24 cellular contexts compared by ENCODE assay signal in genomic region chr9:117296453-117296852, GRCh38.
A peak's percentile ranks its signal among the peaks of the same experiment; 100 is the strongest.
DNase-seq lines count a peak whose midpoint lies in the region; ATAC-seq, FAIRE-seq and TF ChIP-seq lines count a peak whose summit lies in the region.
"Had no signal": no experiment of that assay in that cellular context is flagged by ENCODE, and none has a peak within 500 bp of the region (broad histone marks: within the 10 kb centered on the region; RNA-seq: fewer than 3 reads in every experiment).

No MANE protein-coding gene starts in this region.

- H2AFZ ChIP-seq in HepG2 (ENCODE audit: low read length): no peak overlapping the region
- no peak overlapping the region for H2AFZ ChIP-seq in IMR-90 (replicated peaks; ENCODE audit: low read length, poor library complexity)

- H3K4me1 ChIP-seq in HepG2 (ENCODE audit: insufficient read depth, low read length) (no peaks in the 10 kb centered on the region), right lobe of liver (no peaks in the 10 kb centered on the region), IMR-90 (ENCODE audit: control insufficient read depth, insufficient read depth, low read length) (no peaks in the 10 kb centered on the region), uterus (no peaks in the 10 kb centered on the region)
- H3K4me1 ChIP-seq: BLaER1, Caco-2 had no signal

- TF ChIP-seq POLR2A in HepG2 (IDR thresholded peaks at IDR 0.05; ENCODE audit: insufficient read depth in 1 of 2, low read depth in 2 of 2, low read length in 2 of 2): no peak
- no peak for TF ChIP-seq POLR2A in right lobe of liver (IDR thresholded peaks at IDR 0.05)
- TF ChIP-seq POLR2A in IMR-90 (IDR thresholded peaks at IDR 0.05; ENCODE audit: low read depth, low read length): no peak
- TF ChIP-seq POLR2A in uterus (IDR thresholded peaks at IDR 0.05): no peak

- H3K4me3 Mint-ChIP-seq in CD4-positive, alpha-beta T cell: no peak overlapping the region
- H3K4me3 Mint-ChIP-seq: CD14-positive monocyte; CD4-positive, CD25-positive, alpha-beta regulatory T cell; CD8-positive, alpha-beta T cell had no signal

- BruUV-seq in HepG2 (replicated peaks; lab: Mats Ljungman, UMichigan) (no TSS peak), IMR-90 (replicated peaks; lab: Mats Ljungman, UMichigan) (no TSS peak)

- no peaks in the 10 kb centered on the region for H3K79me2 ChIP-seq in HepG2 (ENCODE audit: insufficient read depth, low read length)

- H3K27me3 ChIP-seq in HepG2 (ENCODE audit: control insufficient read depth in 1 of 2, insufficient read depth in 2 of 2, low read length in 2 of 2) (no peaks in the 10 kb centered on the region), right lobe of liver (no peaks in the 10 kb centered on the region), IMR-90 (ENCODE audit: control insufficient read depth, insufficient read depth, low read length) (no peaks in the 10 kb centered on the region), WERI-Rb-1 (ENCODE audit: insufficient read depth, low read depth, severe bottlenecking) (no peaks in the 10 kb centered on the region), uterus (no peaks in the 10 kb centered on the region)
- no peaks in the 10 kb centered on the region for H3K27me3 ChIP-seq in CD4-positive, alpha-beta T cell (ENCODE audit: control insufficient read depth, insufficient read depth, low read length)
- H3K27me3 ChIP-seq: BE2C, BLaER1 had no signal

- H4K20me1 ChIP-seq in HepG2 (ENCODE audit: insufficient read depth, low read length) (no peaks in the 10 kb centered on the region), IMR-90 (ENCODE audit: insufficient read depth, low read length) (no peaks in the 10 kb centered on the region)
- H4K20me1 ChIP-seq: BLaER1 had no signal

- no peak overlapping the region for H4K8ac ChIP-seq in IMR-90 (ENCODE audit: low read depth in 2 of 2, low read length in 2 of 2)

- in situ Hi-C loops in HepG2 (cut with HindIII; ENCODE audit: extremely low pct_ligation_motif_present, low pct_unique_long_range_greater_than_20kb): no loop called here
- in situ Hi-C loops in IMR-90 (cut with MboI; ENCODE audit: low sequenced_read_pairs): no loop called here

- no peak for FAIRE-seq in HepG2 (lab: Jason Lieb, UNC)
- FAIRE-seq: D721Med, GM12878, GM12892, GM18507 had no signal

- no peaks in the 10 kb centered on the region for H3K9me3 ChIP-seq in HepG2 (ENCODE audit: low read length)
- no peaks in the 10 kb centered on the region for H3K9me3 ChIP-seq in right lobe of liver
- H3K9me3 ChIP-seq in IMR-90 (ENCODE audit: control insufficient read depth, insufficient read depth, low read length): peaks cover 14% of the 10 kb centered on the region
- no peaks in the 10 kb centered on the region for H3K9me3 ChIP-seq in WERI-Rb-1 (ENCODE audit: severe bottlenecking)
- H3K9me3 ChIP-seq in CD4-positive, alpha-beta T cell (ENCODE audit: control insufficient read depth, low read length): no peaks in the 10 kb centered on the region
- H3K9me3 ChIP-seq in uterus: no peaks in the 10 kb centered on the region
- H3K9me3 ChIP-seq: BE2C, BLaER1, Caco-2 had no signal

- H4K91ac ChIP-seq in IMR-90 (ENCODE audit: insufficient read depth, low read depth, low read length): no peak overlapping the region

- no peak for DNase-seq in HepG2 (ENCODE audit: low spot score)
- DNase-seq in right lobe of liver: no peak
- no peak for DNase-seq in IMR-90
- no peak for DNase-seq in WERI-Rb-1
- DNase-seq in CD4-positive, alpha-beta T cell: no peak
- DNase-seq in uterus: no peak
- no peak for DNase-seq in NCI-H345 treated with DMSO at 0.1 percent for 48 hours (lab: John Stamatoyannopoulos, UW; ENCODE audit: unreplicated experiment)
- DNase-seq: ACHN; BE2C; C1 segment of cervical spinal cord; Caco-2; Calu3; CD4-positive, CD25-positive, alpha-beta regulatory T cell; CD8-positive, alpha-beta T cell; DMS79 treated with DMSO at 0.1 percent for 48 hours; EL; GDM1 had no signal

- H3K36me3 ChIP-seq in HepG2 (replicated peaks in 1 of 2; ENCODE audit: control insufficient read depth in 1 of 2, insufficient read depth in 2 of 2, low read length in 2 of 2) (no peaks in the 10 kb centered on the region), right lobe of liver (no peaks in the 10 kb centered on the region), IMR-90 (ENCODE audit: control insufficient read depth, insufficient read depth, low read length) (no peaks in the 10 kb centered on the region), WERI-Rb-1 (peaks cover 15% of the 10 kb centered on the region), uterus (no peaks in the 10 kb centered on the region)
- H3K36me3 ChIP-seq: BLaER1 had no signal

- POLR2A ChIA-PET in HepG2 (lab: Yijun Ruan, JAX): no interaction called here
- POLR2A ChIA-PET in IMR-90 (lab: Charles Lee; ENCODE audit: unreplicated experiment): no interaction called here
- POLR2A ChIA-PET in CD4-positive, alpha-beta T cell (lab: Charles Lee): no interaction called here

- peaks cover 5% of the 10 kb centered on the region for H3K9me3 Mint-ChIP-seq in CD4-positive, alpha-beta T cell

- no peak overlapping the region for H4K5ac ChIP-seq in IMR-90 (ENCODE audit: low read depth, low read length)

- H2BK15ac ChIP-seq in IMR-90 (ENCODE audit: low read depth, low read length): no peak overlapping the region

- ATAC-seq in HepG2: no peak
- ATAC-seq in right lobe of liver: no peak
- ATAC-seq in IMR-90 (ENCODE audit: low read depth): no peak
- no peak for ATAC-seq in CD4-positive, alpha-beta T cell (ENCODE audit: poor library complexity)
- ATAC-seq: CD8-positive, alpha-beta T cell; GM12878 had no signal

- no peak overlapping the region for H2BK120ac ChIP-seq in IMR-90 (ENCODE audit: low read depth, low read length)

- no peak overlapping the region for H3K9ac ChIP-seq in HepG2 (ENCODE audit: insufficient read depth, low read depth, low read length)
- no peak overlapping the region for H3K9ac ChIP-seq in IMR-90 (ENCODE audit: low read depth, low read length)
- H3K9ac ChIP-seq: BLaER1 had no signal

- H3K9me1 ChIP-seq in IMR-90 (ENCODE audit: insufficient read depth, low read length): no peaks in the 10 kb centered on the region

- H3K27ac Mint-ChIP-seq in CD4-positive, alpha-beta T cell: no peak overlapping the region
- H3K27ac Mint-ChIP-seq: CD14-positive monocyte; CD4-positive, CD25-positive, alpha-beta regulatory T cell; CD8-positive, alpha-beta T cell had no signal

- H2AK5ac ChIP-seq in IMR-90 (ENCODE audit: low read depth, low read length): no peak overlapping the region

- CTCF ChIA-PET in HepG2 (lab: Yijun Ruan, JAX; ENCODE audit: low intra/inter-chr PET ratio, low total read pairs): no interaction called here
- CTCF ChIA-PET in IMR-90 (lab: Yijun Ruan, JAX): no interaction called here
- CTCF ChIA-PET in CD4-positive, alpha-beta T cell (lab: Charles Lee): no interaction called here

- no peak overlapping the region for H3K4me2 ChIP-seq in HepG2 (ENCODE audit: low read depth, low read length)
- H3K4me2 ChIP-seq in IMR-90 (ENCODE audit: low read depth, low read length): no peak overlapping the region
- H3K4me2 ChIP-seq: BLaER1 had no signal

- TF ChIP-seq EP300 in HepG2 (IDR thresholded peaks at IDR 0.05; ENCODE audit: low read depth in 2 of 2, low read length in 2 of 2) (no peak), HepG2 (CRISPR knock-in tag; IDR thresholded peaks at IDR 0.05; ENCODE audit: borderline replicate concordance) (no peak)

- TF ChIP-seq RAD21 in HepG2 (CRISPR knock-in tag; IDR thresholded peaks at IDR 0.05) (no peak), IMR-90 (IDR thresholded peaks at IDR 0.05; ENCODE audit: low read length) (no peak)

- no peak overlapping the region for H2BK5ac ChIP-seq in IMR-90 (ENCODE audit: low read depth, low read length, poor library complexity, severe bottlenecking)

- H3K14ac ChIP-seq in IMR-90 (replicated peaks; ENCODE audit: low read depth, low read length): no peak overlapping the region

- no peak overlapping the region for H3K23ac ChIP-seq in IMR-90 (ENCODE audit: low read depth, low read length)

- H3K27ac ChIP-seq in HepG2 (ENCODE audit: extremely low read length, insufficient read depth, low read length): no peak overlapping the region
- no peak overlapping the region for H3K27ac ChIP-seq in right lobe of liver
- H3K27ac ChIP-seq in IMR-90 (ENCODE audit: insufficient read depth, low read length): no peak overlapping the region
- H3K27ac ChIP-seq in WERI-Rb-1: peak overlapping the region; percentile 24; the same call in 1 of the 2 replicates
- no peak overlapping the region for H3K27ac ChIP-seq in CD4-positive, alpha-beta T cell (ENCODE audit: low read depth, low read length)
- H3K27ac ChIP-seq in uterus: no peak overlapping the region
- H3K27ac ChIP-seq: 22Rv1, BLaER1 had no signal

- no peaks in the 10 kb centered on the region for H3K27me3 Mint-ChIP-seq in CD4-positive, alpha-beta T cell
- H3K27me3 Mint-ChIP-seq: CD4-positive, CD25-positive, alpha-beta regulatory T cell had no signal

- H3K4ac ChIP-seq in IMR-90 (ENCODE audit: low read depth, low read length): no peak overlapping the region

- dilution Hi-C loops in IMR-90 (cut with HindIII; ENCODE audit: low sequenced_read_pairs, unreplicated experiment): no loop called here

- no peak overlapping the region for H2AK9ac ChIP-seq in IMR-90 (replicated peaks; ENCODE audit: low read depth, low read length, poor library complexity)

- H3K18ac ChIP-seq in IMR-90 (ENCODE audit: low read depth, low read length): no peak overlapping the region

- H3K4me3 ChIP-seq in HepG2 (replicated peaks in 1 of 3; ENCODE audit: insufficient read depth in 1 of 3, low read depth in 2 of 3, low read length in 3 of 3) (no peak overlapping the region), right lobe of liver (no peak overlapping the region), IMR-90 (ENCODE audit: insufficient read depth, low read depth, low read length) (no peak overlapping the region), WERI-Rb-1 (ENCODE audit: low read depth, low read length) (no peak overlapping the region), uterus (no peak overlapping the region)
- H3K4me3 ChIP-seq: BLaER1, GM12878 had no signal

- no peak overlapping the region for H3K56ac ChIP-seq in IMR-90 (ENCODE audit: extremely low read depth, insufficient read depth, low read length)

- no peak for TF ChIP-seq CTCF in HepG2 (CRISPR knock-in tag; IDR thresholded peaks at IDR 0.05)
- no peak for TF ChIP-seq CTCF in right lobe of liver (IDR thresholded peaks at IDR 0.05)
- TF ChIP-seq CTCF in IMR-90 (conservative IDR thresholded peaks at IDR 0.05; ENCODE audit: low read depth, low read length): no peak
- no peak for TF ChIP-seq CTCF in WERI-Rb-1 (IDR thresholded peaks at IDR 0.05; ENCODE audit: low read depth, low read length)
- TF ChIP-seq CTCF in CD4-positive, alpha-beta T cell (IDR thresholded peaks at IDR 0.05): no peak
- no peak for TF ChIP-seq CTCF in uterus (IDR thresholded peaks at IDR 0.05)

- H2BK20ac ChIP-seq in IMR-90 (ENCODE audit: low read depth, low read length): no peak overlapping the region

- H3K79me1 ChIP-seq in IMR-90 (ENCODE audit: low read depth in 1 of 2, low read length in 2 of 2): no peaks in the 10 kb centered on the region

- H3K4me1 Mint-ChIP-seq in CD4-positive, alpha-beta T cell (ENCODE audit: low read depth): no peaks in the 10 kb centered on the region
- H3K4me1 Mint-ChIP-seq: CD14-positive monocyte; CD4-positive, CD25-positive, alpha-beta regulatory T cell had no signal

- WGBS in HepG2 (ENCODE audit: low lambda C conversion rate): 0% methylated on average over 1 of the region's 1 CpG
- WGBS in right lobe of liver (ENCODE audit: insufficient coverage, low coverage, low lambda C conversion rate, missing lambda C conversion rate): 0% methylated on average over 1 of the region's 1 CpG
- WGBS in IMR-90 (ENCODE audit: extremely low coverage in 2 of 2, insufficient read length in 1 of 2), 2 experiments: no CpG with 5 or more reads among the region's 1 CpG

- intact Hi-C loops in HepG2 (cut with micrococcal nuclease; ENCODE audit: unreplicated experiment) (no loop called here), right lobe of liver (cut with DNase I) (no loop called here), IMR-90 (cut with micrococcal nuclease) (loop anchor here (10.0 kb wide), 1 partner anchor 48 kb away; no protein-coding TSS in a partner anchor), uterus (cut with DNase I; ENCODE audit: low total_unique reads) (no loop called here)
- intact Hi-C loops in CD4-positive, alpha-beta T cell (cut with DNase I, micrococcal nuclease): no loop called here

- H3K36me3 Mint-ChIP-seq in CD4-positive, alpha-beta T cell (ENCODE audit: low read depth): no peaks in the 10 kb centered on the region
- H3K36me3 Mint-ChIP-seq: CD14-positive monocyte; CD4-positive, CD25-positive, alpha-beta regulatory T cell; CD8-positive, alpha-beta T cell had no signal
